12 cellular contexts compared by ENCODE assay signal in genomic region chr5:32254987-32255900, GRCh38. TPM values are rescaled to one million over a fixed set of nuclear protein-coding genes. Genes with fewer than 3 reads are reported as not detected.
DNase-seq lines count a peak whose midpoint lies in the region; ATAC-seq, FAIRE-seq and TF ChIP-seq lines count a peak whose summit lies in the region.
"Had no signal": no experiment of that assay in that cellular context is flagged by ENCODE, and none has a peak within 500 bp of the region (broad histone marks: within the 10 kb centered on the region; RNA-seq: fewer than 3 reads in every experiment).

No MANE protein-coding gene starts in this region.

- 54 to 62% methylated on average over 6 of the region's 7 CpGs for WGBS in gastroesophageal sphincter (ENCODE audit: low coverage in 1 of 2), 2 donors

- peak; percentile 41 for DNase-seq in DMS 273 treated with DMSO at 0.1 percent for 48 hours (lab: John Stamatoyannopoulos, UW)
- peak; percentile 92 for DNase-seq in NCI-H82 (lab: John Stamatoyannopoulos, UW)
- peak; percentile 93 for DNase-seq in retinal pigment epithelial cell (ENCODE audit: low read depth)
- no peak for DNase-seq in activated CD4-positive, alpha-beta T cell treated with anti-CD3 and anti-CD28 coated beads for 1 hour
- DNase-seq in foreskin melanocyte, result no peak
- no peak for DNase-seq in urothelium cell line (ENCODE audit: low spot score)
- DNase-seq: activated CD4-positive, alpha-beta memory T cell treated with anti-CD3 and anti-CD28 coated beads, Interleukin-2, amount 10 ng/mL, durations not matched to agents 7 days and 5 days; HCEC 1CT; ovary had no signal

- H3K36me3 ChIP-seq in gastroesophageal sphincter, result peaks cover 0 to 85% of the 10 kb centered on the region in 2 donors
- H3K36me3 ChIP-seq: ovary had no signal

- H3K27ac ChIP-seq in gastroesophageal sphincter, result peak overlapping the region in 3 of 4 donors; percentile 49 to 64 (median 60)
- H3K27ac ChIP-seq: ovary had no signal

- ATAC-seq in gastroesophageal sphincter (peak; percentile 21), GM21786 (IDR thresholded peaks at IDR 0.05; ENCODE audit: unreplicated experiment) (no peak)
- ATAC-seq: SK-N-SH treated with all-trans-retinoic acid at 6 μM for 48 hours had no signal

- no peaks in the 10 kb centered on the region for H3K27me3 ChIP-seq in gastroesophageal sphincter
- H3K27me3 ChIP-seq: ovary had no signal

- no peak for TF ChIP-seq EP300 in gastroesophageal sphincter (IDR thresholded peaks at IDR 0.05)

- H3K4me1 ChIP-seq in gastroesophageal sphincter, result peaks cover 0 to 16% (median 8%) of the 10 kb centered on the region in 3 donors

- H3K4me3 ChIP-seq in gastroesophageal sphincter, result no peak overlapping the region
- no peak overlapping the region for H3K4me3 ChIP-seq in retinal pigment epithelial cell (ENCODE audit: low read length)
- H3K4me3 ChIP-seq: ovary had no signal

- no peaks in the 10 kb centered on the region for H3K9me3 ChIP-seq in gastroesophageal sphincter
- H3K9me3 ChIP-seq: ovary had no signal

- no peak for FAIRE-seq in urothelium cell line (lab: Jason Lieb, UNC)

- TF ChIP-seq POLR2A in gastroesophageal sphincter (IDR thresholded peaks at IDR 0.05), result no peak

- TF ChIP-seq CTCF in gastroesophageal sphincter (IDR thresholded peaks at IDR 0.05) (no peak), retinal pigment epithelial cell (conservative IDR thresholded peaks at IDR 0.05; ENCODE audit: low read depth, low read length) (no peak)

RNA-seq across cellular contexts. Expression of gene MTMR12, which starts 57.5 kb away (rescaled TPM):
- 10 to 100 TPM; 44.2 to 98.9 (median 68.5) TPM for total RNA-seq in gastroesophageal sphincter

Comparison
In these comparisons a context has a peak if more than half of its experiments do, and no peak if none do; other contexts are left out.
1. DNase-seq: peak in DMS 273 treated with DMSO at 0.1 percent for 48 hours (single experiment), NCI-H82 (single experiment) and retinal pigment epithelial cell (single experiment); none in activated CD4-positive, alpha-beta T cell treated with anti-CD3 and anti-CD28 coated beads for 1 hour (single experiment), foreskin melanocyte (single experiment) and urothelium cell line (single experiment).